ENCODE assay signal across 1 cellular context in the genomic region with DNA sequence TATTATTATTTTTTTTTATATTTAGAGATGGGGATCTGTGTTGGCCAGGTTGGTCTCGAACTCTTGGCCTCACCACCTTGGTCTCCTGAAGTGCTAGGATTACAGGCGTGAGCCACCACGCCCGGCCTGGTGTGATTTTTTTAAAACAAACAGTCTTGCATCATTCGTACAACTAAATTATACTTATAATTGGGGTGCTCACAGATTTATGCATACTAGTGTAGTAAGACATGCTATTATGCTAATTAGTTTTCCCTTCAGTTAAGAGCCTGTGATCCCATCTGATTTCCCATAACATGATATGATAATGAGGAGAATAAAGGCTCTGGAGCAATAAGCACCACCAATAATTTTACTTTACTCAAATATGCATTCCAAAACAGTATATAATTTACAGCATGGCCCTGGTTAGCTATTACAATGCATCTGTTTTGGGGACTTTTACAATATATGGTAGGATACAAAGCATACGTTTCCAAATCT.
TF ChIP-seq lines count a peak whose summit lies in the region.

No MANE protein-coding gene starts in this region.

TF ChIP-seq in liver, 16 proteins besides CTCF, POLR2A, EP300 and RAD21 (continued from another document):
- TF ChIP-seq REST (IDR thresholded peaks at IDR 0.05) (no peak), RXRA (IDR thresholded peaks at IDR 0.05) (no peak), YY1 (IDR thresholded peaks at IDR 0.05) (no peak), GABPA (IDR thresholded peaks at IDR 0.05 in 1 of 2, conservative IDR thresholded peaks at IDR 0.05 in 1 of 2) (no peak), SP1 (IDR thresholded peaks at IDR 0.05) (no peak), HNF4G (IDR thresholded peaks at IDR 0.05) (no peak), TAF1 (conservative IDR thresholded peaks at IDR 0.05) (no peak)
- TF ChIP-seq, protein P1, sequence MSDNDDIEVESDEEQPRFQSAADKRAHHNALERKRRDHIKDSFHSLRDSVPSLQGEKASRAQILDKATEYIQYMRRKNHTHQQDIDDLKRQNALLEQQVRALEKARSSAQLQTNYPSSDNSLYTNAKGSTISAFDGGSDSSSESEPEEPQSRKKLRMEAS (IDR thresholded peaks at IDR 0.05) = no peak
